ENCODE assay signal across 21 cellular contexts in genomic region chr18:42941860-42942259, GRCh38.
DNase-seq lines count a peak whose midpoint lies in the region; ATAC-seq, FAIRE-seq and TF ChIP-seq lines count a peak whose summit lies in the region.
"Had no signal": no experiment of that assay in that cellular context is flagged by ENCODE, and none has a peak within 500 bp of the region (broad histone marks: within the 10 kb centered on the region; RNA-seq: fewer than 3 reads in every experiment).

No MANE protein-coding gene starts in this region.

- no peak overlapping the region for H2BK15ac ChIP-seq in IMR-90 (ENCODE audit: low read depth, low read length)

- no peak overlapping the region for H3K18ac ChIP-seq in IMR-90 (ENCODE audit: low read depth, low read length)

- ATAC-seq in HepG2 = no peak
- ATAC-seq in right lobe of liver = no peak
- no peak for ATAC-seq in IMR-90 (ENCODE audit: low read depth)
- ATAC-seq in K562 = no peak
- ATAC-seq in upper lobe of left lung (ENCODE audit: low FRiP score in 2 of 2) = no peak

- H3K4me1 ChIP-seq in HepG2 (ENCODE audit: insufficient read depth, low read length) (no peaks in the 10 kb centered on the region), right lobe of liver (no peaks in the 10 kb centered on the region), IMR-90 (ENCODE audit: control insufficient read depth, insufficient read depth, low read length) (no peaks in the 10 kb centered on the region), K562 (replicated peaks in 1 of 2; ENCODE audit: control insufficient read depth in 2 of 2, insufficient read depth in 2 of 2, low read length in 2 of 2) (no peaks in the 10 kb centered on the region), upper lobe of left lung (no peaks in the 10 kb centered on the region)
- H3K4me1 ChIP-seq: BE2C had no signal

- WGBS in HepG2 (ENCODE audit: low lambda C conversion rate) = 3% methylated on average over 2 of the region's 2 CpGs
- WGBS in right lobe of liver (ENCODE audit: insufficient coverage, low coverage, low lambda C conversion rate, missing lambda C conversion rate) = 46% methylated on average over 2 of the region's 2 CpGs
- WGBS in IMR-90 (ENCODE audit: extremely low coverage in 2 of 2, insufficient read length in 1 of 2), 2 experiments = no CpG with 5 or more reads among the region's 2 CpGs
- WGBS in K562 (ENCODE audit: insufficient coverage, low coverage, missing lambda C conversion rate) = 0% methylated on average over 2 of the region's 2 CpGs
- 87 to 90% methylated on average over 2 of the region's 2 CpGs for WGBS in upper lobe of left lung, 2 donors

- in situ Hi-C loops in HepG2 (cut with HindIII; ENCODE audit: extremely low pct_ligation_motif_present, low pct_unique_long_range_greater_than_20kb) = no loop called here
- in situ Hi-C loops in IMR-90 (cut with MboI; ENCODE audit: low sequenced_read_pairs) = no loop called here
- in situ Hi-C loops in K562 (cut with MboI) = no loop called here

- no peak overlapping the region for H2BK120ac ChIP-seq in IMR-90 (ENCODE audit: low read depth, low read length)

- H4K8ac ChIP-seq in IMR-90 (ENCODE audit: low read depth in 2 of 2, low read length in 2 of 2) = no peak overlapping the region

- H3K23ac ChIP-seq in IMR-90 (ENCODE audit: low read depth, low read length) = no peak overlapping the region

- H3K4me2 ChIP-seq in HepG2 (ENCODE audit: low read depth, low read length) (no peak overlapping the region), IMR-90 (ENCODE audit: low read depth, low read length) (no peak overlapping the region), K562 (ENCODE audit: insufficient read depth, low read length) (no peak overlapping the region)
- H3K4me2 ChIP-seq: BLaER1 had no signal

- no peak overlapping the region for H3K56ac ChIP-seq in IMR-90 (ENCODE audit: extremely low read depth, insufficient read depth, low read length)

- CTCF ChIA-PET in HepG2 (lab: Yijun Ruan, JAX; ENCODE audit: low intra/inter-chr PET ratio, low total read pairs) = no interaction called here
- CTCF ChIA-PET in IMR-90 (lab: Yijun Ruan, JAX) = no interaction called here
- CTCF ChIA-PET in K562 (lab: Yijun Ruan, JAX; ENCODE audit: low intra/inter-chr PET ratio) = no interaction called here

- H3K36me3 ChIP-seq in HepG2 (replicated peaks in 1 of 2; ENCODE audit: control insufficient read depth in 1 of 2, insufficient read depth in 2 of 2, low read length in 2 of 2) (no peaks in the 10 kb centered on the region), right lobe of liver (no peaks in the 10 kb centered on the region), IMR-90 (ENCODE audit: control insufficient read depth, insufficient read depth, low read length) (no peaks in the 10 kb centered on the region), K562 (ENCODE audit: control insufficient read depth, insufficient read depth, low read length) (no peaks in the 10 kb centered on the region), upper lobe of left lung (no peaks in the 10 kb centered on the region)
- H3K36me3 ChIP-seq: BE2C, BLaER1 had no signal

- POLR2A ChIA-PET in HepG2 (lab: Yijun Ruan, JAX) (no interaction called here), IMR-90 (lab: Charles Lee; ENCODE audit: unreplicated experiment) (no interaction called here), K562 (lab: Yijun Ruan, JAX) (no interaction called here)

- H3K4me3 ChIP-seq in HepG2 (replicated peaks in 1 of 3; ENCODE audit: insufficient read depth in 1 of 3, low read depth in 2 of 3, low read length in 3 of 3) (no peak overlapping the region), right lobe of liver (no peak overlapping the region), IMR-90 (ENCODE audit: insufficient read depth, low read depth, low read length) (no peak overlapping the region), K562 (no peak overlapping the region), upper lobe of left lung (no peak overlapping the region)
- H3K4me3 ChIP-seq: BLaER1 had no signal

- H3K9ac ChIP-seq in HepG2 (ENCODE audit: insufficient read depth, low read depth, low read length) (no peak overlapping the region), IMR-90 (ENCODE audit: low read depth, low read length) (no peak overlapping the region), K562 (ENCODE audit: insufficient read depth in 1 of 2, low read depth in 2 of 2, low read length in 2 of 2) (no peak overlapping the region)
- H3K9ac ChIP-seq: BLaER1 had no signal

- BruUV-seq in HepG2 (replicated peaks; lab: Mats Ljungman, UMichigan) (no TSS peak), IMR-90 (replicated peaks; lab: Mats Ljungman, UMichigan) (no TSS peak), K562 (replicated peaks; lab: Mats Ljungman, UMichigan) (no TSS peak)

- TF ChIP-seq RAD21 in HepG2 (CRISPR knock-in tag; IDR thresholded peaks at IDR 0.05) = no peak
- no peak for TF ChIP-seq RAD21 in IMR-90 (IDR thresholded peaks at IDR 0.05; ENCODE audit: low read length)
- no peak for TF ChIP-seq RAD21 in K562 (CRISPR knock-in tag; conservative IDR thresholded peaks at IDR 0.05 in 1 of 2, IDR thresholded peaks at IDR 0.05 in 1 of 2)

- TF ChIP-seq POLR2A in HepG2 (IDR thresholded peaks at IDR 0.05; ENCODE audit: insufficient read depth in 1 of 2, low read depth in 2 of 2, low read length in 2 of 2) (no peak), right lobe of liver (IDR thresholded peaks at IDR 0.05) (no peak), IMR-90 (IDR thresholded peaks at IDR 0.05; ENCODE audit: low read depth, low read length) (no peak), K562 (conservative IDR thresholded peaks at IDR 0.05) (no peak), upper lobe of left lung (IDR thresholded peaks at IDR 0.05) (no peak)

- H2AFZ ChIP-seq in HepG2 (ENCODE audit: low read length) = no peak overlapping the region
- no peak overlapping the region for H2AFZ ChIP-seq in IMR-90 (replicated peaks; ENCODE audit: low read length, poor library complexity)
- H2AFZ ChIP-seq in K562 (ENCODE audit: low read depth, low read length) = no peak overlapping the region

- H2BK5ac ChIP-seq in IMR-90 (ENCODE audit: low read depth, low read length, poor library complexity, severe bottlenecking) = no peak overlapping the region

- no peak overlapping the region for H3K4ac ChIP-seq in IMR-90 (ENCODE audit: low read depth, low read length)

- TF ChIP-seq CTCF in HepG2 (CRISPR knock-in tag; IDR thresholded peaks at IDR 0.05) (no peak), right lobe of liver (IDR thresholded peaks at IDR 0.05) (no peak), IMR-90 (conservative IDR thresholded peaks at IDR 0.05; ENCODE audit: low read depth, low read length) (no peak), K562 (IDR thresholded peaks at IDR 0.05 in 2 of 3, conservative IDR thresholded peaks at IDR 0.05 in 1 of 3; ENCODE audit: insufficient read depth in 2 of 3, low read depth in 1 of 3, low read length in 3 of 3) (no peak), upper lobe of left lung (IDR thresholded peaks at IDR 0.05) (no peak)

- intact Hi-C loops in HepG2 (cut with micrococcal nuclease; ENCODE audit: unreplicated experiment) = no loop called here
- intact Hi-C loops in right lobe of liver (cut with DNase I) = no loop called here
- intact Hi-C loops in IMR-90 (cut with micrococcal nuclease) = no loop called here
- intact Hi-C loops in K562 (cut with micrococcal nuclease) = no loop called here

- TF ChIP-seq EP300 in HepG2 (IDR thresholded peaks at IDR 0.05; ENCODE audit: low read depth in 2 of 2, low read length in 2 of 2) (no peak), HepG2 (CRISPR knock-in tag; IDR thresholded peaks at IDR 0.05; ENCODE audit: borderline replicate concordance) (no peak), K562 (IDR thresholded peaks at IDR 0.05; ENCODE audit: low read length) (no peak), upper lobe of left lung (IDR thresholded peaks at IDR 0.05) (no peak)

- H2AK5ac ChIP-seq in IMR-90 (ENCODE audit: low read depth, low read length) = no peak overlapping the region

- no peaks in the 10 kb centered on the region for H3K9me1 ChIP-seq in IMR-90 (ENCODE audit: insufficient read depth, low read length)
- no peaks in the 10 kb centered on the region for H3K9me1 ChIP-seq in K562 (ENCODE audit: control insufficient read depth, insufficient read depth, low read length)

- H2AK9ac ChIP-seq in IMR-90 (replicated peaks; ENCODE audit: low read depth, low read length, poor library complexity) = no peak overlapping the region

- dilution Hi-C loops in IMR-90 (cut with HindIII; ENCODE audit: low sequenced_read_pairs, unreplicated experiment) = no loop called here

- no peak overlapping the region for H2BK20ac ChIP-seq in IMR-90 (ENCODE audit: low read depth, low read length)

- no peak overlapping the region for H3K27ac ChIP-seq in HepG2 (ENCODE audit: extremely low read length, insufficient read depth, low read length)
- no peak overlapping the region for H3K27ac ChIP-seq in right lobe of liver
- H3K27ac ChIP-seq in IMR-90 (ENCODE audit: insufficient read depth, low read length) = no peak overlapping the region
- H3K27ac ChIP-seq in K562 (ENCODE audit: extremely low read depth, low read depth, low read length) = no peak overlapping the region
- H3K27ac ChIP-seq in upper lobe of left lung = no peak overlapping the region
- H3K27ac ChIP-seq: 22Rv1, BLaER1 had no signal

- DNase-seq in HepG2 (ENCODE audit: low spot score) (no peak), right lobe of liver (no peak), IMR-90 (no peak), K562 (ENCODE audit: extremely low read depth in 1 of 4, low spot score in 3 of 4) (no peak), NCI-H446 (lab: John Stamatoyannopoulos, UW) (no peak), upper lobe of left lung (no peak), globus pallidus (ENCODE audit: low spot score) (no peak)
- DNase-seq: ACHN; BE2C; C1 segment of cervical spinal cord; CD4-positive, alpha-beta memory T cell; CD4-positive, CD25-positive, alpha-beta regulatory T cell; CD8-positive, alpha-beta memory T cell; COR-L47; DMS79 treated with DMSO at 0.1 percent for 48 hours; GF-D8 had no signal

- H3K14ac ChIP-seq in IMR-90 (replicated peaks; ENCODE audit: low read depth, low read length) = no peak overlapping the region

- H3K9me3 ChIP-seq in HepG2 (ENCODE audit: low read length) (no peaks in the 10 kb centered on the region), right lobe of liver (no peaks in the 10 kb centered on the region), IMR-90 (ENCODE audit: control insufficient read depth, insufficient read depth, low read length) (peaks cover 9% of the 10 kb centered on the region), K562 (replicated peaks; ENCODE audit: control insufficient read depth, insufficient read depth, low read depth, low read length) (no peaks in the 10 kb centered on the region), upper lobe of left lung (no peaks in the 10 kb centered on the region)
- H3K9me3 ChIP-seq: BE2C had no signal

- no peak overlapping the region for H4K91ac ChIP-seq in IMR-90 (ENCODE audit: insufficient read depth, low read depth, low read length)

- H4K20me1 ChIP-seq in HepG2 (ENCODE audit: insufficient read depth, low read length) (no peaks in the 10 kb centered on the region), IMR-90 (ENCODE audit: insufficient read depth, low read length) (no peaks in the 10 kb centered on the region), K562 (replicated peaks; ENCODE audit: control insufficient read depth, insufficient read depth, low read length) (no peaks in the 10 kb centered on the region)
- H4K20me1 ChIP-seq: BLaER1 had no signal

- FAIRE-seq in HepG2 (lab: Jason Lieb, UNC) = no peak
- no peak for FAIRE-seq in K562 (lab: Jason Lieb, UNC)
- FAIRE-seq: G401.6, GM12891, GM19239 had no signal

- H3K79me1 ChIP-seq in IMR-90 (ENCODE audit: low read depth in 1 of 2, low read length in 2 of 2) = no peaks in the 10 kb centered on the region

- no peaks in the 10 kb centered on the region for H3K27me3 ChIP-seq in HepG2 (ENCODE audit: control insufficient read depth in 1 of 2, insufficient read depth in 2 of 2, low read length in 2 of 2)
- H3K27me3 ChIP-seq in right lobe of liver = no peaks in the 10 kb centered on the region
- no peaks in the 10 kb centered on the region for H3K27me3 ChIP-seq in IMR-90 (ENCODE audit: control insufficient read depth, insufficient read depth, low read length)
- H3K27me3 ChIP-seq in K562 (ENCODE audit: control insufficient read depth in 2 of 2, insufficient read depth in 2 of 2, low read length in 2 of 2) = no peaks in the 10 kb centered on the region
- no peaks in the 10 kb centered on the region for H3K27me3 ChIP-seq in upper lobe of left lung
- H3K27me3 ChIP-seq: BE2C, BLaER1 had no signal

- no peaks in the 10 kb centered on the region for H3K79me2 ChIP-seq in HepG2 (ENCODE audit: insufficient read depth, low read length)
- H3K79me2 ChIP-seq in K562 (ENCODE audit: control insufficient read depth, insufficient read depth, low read length) = no peaks in the 10 kb centered on the region

- H4K5ac ChIP-seq in IMR-90 (ENCODE audit: low read depth, low read length) = no peak overlapping the region

Comparison
In these comparisons a context has a peak if more than half of its experiments do, and no peak if none do; other contexts are left out.
1. Of the 241 proteins assayed by ChIP-seq in both HepG2 and K562: peak only in HepG2: MAFF and MAFK; only in K562: none; in both: none; in neither: 239.